Comparison of ENCODE assay signal across 25 cellular contexts in genomic region chr22:44884562-44884961, GRCh38.
"Had no signal": no experiment of that assay in that cellular context is flagged by ENCODE, and none has a peak within 500 bp of the region (broad histone marks: within the 10 kb centered on the region; RNA-seq: fewer than 3 reads in every experiment).

No MANE protein-coding gene starts in this region.

- H3K9ac ChIP-seq: neural progenitor cell, parathyroid adenoma had no signal

- H3K79me2 ChIP-seq: parathyroid adenoma had no signal

- H3K36me3 ChIP-seq: neural progenitor cell, ovary, spleen, suprapubic skin, tibial artery, transverse colon, upper lobe of right lung, uterus had no signal

- H3K27me3 ChIP-seq: neural progenitor cell, ovary, testis, transverse colon, uterus had no signal

- H3K4me2 ChIP-seq: neural progenitor cell, smooth muscle cell had no signal

- H3K27ac ChIP-seq: neural progenitor cell, ovary, parathyroid adenoma, psoas muscle, skin epidermis, spleen, suprapubic skin, testis, tibial artery, transverse colon, upper lobe of right lung, uterus had no signal

- H3K9me3 ChIP-seq: ovary, psoas muscle, spleen, suprapubic skin, testis, tibial artery, transverse colon, upper lobe of right lung, uterus had no signal

- H3K4me1 ChIP-seq: neural progenitor cell, parathyroid adenoma, psoas muscle, spleen, suprapubic skin, testis, tibial artery, transverse colon, upper lobe of right lung, uterus had no signal

- H2AFZ ChIP-seq: neural progenitor cell, parathyroid adenoma had no signal

- H3K4me3 ChIP-seq: neural progenitor cell, ovary, psoas muscle, skin epidermis, smooth muscle cell, spleen, suprapubic skin, testis, tibial artery, transverse colon, upper lobe of right lung, uterus had no signal

- DNase-seq: natural killer cell; occipital lobe; right cardiac atrium; stimulated activated CD4-positive, alpha-beta T cell treated with anti-CD3 and anti-CD28 coated beads, Interleukin-12 subunit alpha, Interleukin-12 subunit beta, amount 100 ng/mL, for 4 hours; stimulated activated CD4-positive, alpha-beta T cell treated with anti-CD3 and anti-CD28 coated beads, Interleukin-1b, Interleukin-23, amount 100 ng/mL, for 48 hours; stimulated activated CD4-positive, alpha-beta T cell treated with anti-CD3 and anti-CD28 coated beads, Interleukin-4, amount 100 ng/mL, for 1 hour; stimulated activated CD4-positive, alpha-beta T cell treated with anti-CD3 and anti-CD28 coated beads, Interleukin-4, amount 100 ng/mL, for 4 hours; stimulated activated CD8-positive, alpha-beta memory T cell treated with anti-CD3 and anti-CD28 coated beads, Interleukin-4, amount 100 ng/mL, for 48 hours; stimulated activated naive CD4-positive, alpha-beta T cell; stimulated activated naive CD8-positive, alpha-beta T cell treated with anti-CD3 and anti-CD28 coated beads, Interleukin-15, amount 100 ng/mL, for 72 hours; stimulated activated naive CD8-positive, alpha-beta T cell treated with anti-CD3 and anti-CD28 coated beads, Interleukin-15, Interleukin-2, amounts not matched to agents 100 U/mL and 50 U/mL, for 24 hours; substantia nigra; testis; transverse colon; uterus had no signal
